8 cellular contexts compared by ENCODE assay signal in the genomic region with DNA sequence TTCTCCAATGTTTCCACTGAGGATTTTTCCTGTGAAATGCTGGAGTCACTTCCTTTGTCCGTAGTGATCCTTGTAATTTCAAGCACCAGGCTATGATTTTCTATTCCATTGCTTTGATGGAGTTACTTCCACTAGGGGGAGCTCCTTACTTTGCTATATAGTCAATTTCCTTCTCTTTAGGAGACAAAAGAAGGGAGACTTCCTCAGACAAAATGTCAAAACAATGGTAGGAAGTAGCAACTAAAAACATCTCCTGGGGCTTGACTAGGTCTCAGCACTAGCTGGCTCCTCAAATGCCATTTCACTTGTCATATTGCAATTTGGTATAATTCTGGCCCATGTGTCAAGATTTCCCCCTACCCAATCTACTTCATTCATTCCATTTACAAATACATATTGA. TPM values are rescaled to one million over a fixed set of nuclear protein-coding genes. Genes with fewer than 3 reads are reported as not detected.
DNase-seq lines count a peak whose midpoint lies in the region; ATAC-seq and TF ChIP-seq lines count a peak whose summit lies in the region.

No MANE protein-coding gene starts in this region.

- no peaks in the 10 kb centered on the region for H3K9me3 Mint-ChIP-seq in activated CD4-positive, alpha-beta T cell treated with anti-CD3 and anti-CD28 coated beads, Interleukin-2, amount 10 ng/mL, durations not matched to agents 24 days and 14 days

- no peaks in the 10 kb centered on the region for H3K4me1 ChIP-seq in parathyroid adenoma

- H3K9ac ChIP-seq in SK-N-MC (ENCODE audit: insufficient read length) (no peak overlapping the region), parathyroid adenoma (no peak overlapping the region)

- H3K36me3 ChIP-seq in SK-N-MC (ENCODE audit: insufficient read depth, low read length) (no peaks in the 10 kb centered on the region), parathyroid adenoma (ENCODE audit: control insufficient read depth, insufficient read depth, low read length) (no peaks in the 10 kb centered on the region)

- intact Hi-C loops in activated CD4-positive, alpha-beta T cell treated with anti-CD3 and anti-CD28 coated beads, Interleukin-2, amount 10 ng/mL, durations not matched to agents 24 days and 14 days (cut with micrococcal nuclease), result loop anchor here (1.0 to 2.0 kb wide), 2 partner anchors 161 to 219 kb away; no protein-coding TSS in a partner anchor

- DNase-seq in activated CD4-positive, alpha-beta T cell treated with anti-CD3 and anti-CD28 coated beads, Interleukin-2, amount 10 ng/mL, durations not matched to agents 24 days and 14 days, result peak; percentile 60
- no peak for DNase-seq in activated CD4-positive, alpha-beta T cell treated with anti-CD3 and anti-CD28 coated beads, Interleukin-2, amount 50 U/mL, for 1 hour
- DNase-seq in NB4 (ENCODE audit: low read depth) (peak; percentile 64), SK-N-MC (ENCODE audit: low read depth, low spot score) (peak; percentile 34), fibroblast of peridontal ligament (ENCODE audit: extremely low read depth) (peak; percentile 60)

- no peak for TF ChIP-seq POLR2A in NB4 (IDR thresholded peaks at IDR 0.05; ENCODE audit: extremely low read depth, insufficient read length)

- no peak overlapping the region for H2AFZ ChIP-seq in parathyroid adenoma

- no peaks in the 10 kb centered on the region for H3K36me3 Mint-ChIP-seq in activated CD4-positive, alpha-beta T cell treated with anti-CD3 and anti-CD28 coated beads, Interleukin-2, amount 10 ng/mL, durations not matched to agents 24 days and 14 days (ENCODE audit: low read depth)

- H3K4me1 Mint-ChIP-seq in activated CD4-positive, alpha-beta T cell treated with anti-CD3 and anti-CD28 coated beads, Interleukin-2, amount 10 ng/mL, durations not matched to agents 24 days and 14 days, result no peaks in the 10 kb centered on the region

- ATAC-seq in GM18858 (IDR thresholded peaks at IDR 0.05; ENCODE audit: unreplicated experiment) (no peak), HG03469 (IDR thresholded peaks at IDR 0.05; ENCODE audit: unreplicated experiment) (no peak)

- no peak overlapping the region for H3K4me3 Mint-ChIP-seq in activated CD4-positive, alpha-beta T cell treated with anti-CD3 and anti-CD28 coated beads, Interleukin-2, amount 10 ng/mL, durations not matched to agents 24 days and 14 days

- H3K9me3 ChIP-seq in SK-N-MC (ENCODE audit: low read depth, low read length) (no peaks in the 10 kb centered on the region), parathyroid adenoma (ENCODE audit: control insufficient read depth, low read length) (no peaks in the 10 kb centered on the region)

- H3K27ac ChIP-seq in SK-N-MC (no peak overlapping the region), parathyroid adenoma (no peak overlapping the region)

- no peak overlapping the region for H3K4me2 ChIP-seq in parathyroid adenoma (ENCODE audit: low read length)

- H3K27ac Mint-ChIP-seq in activated CD4-positive, alpha-beta T cell treated with anti-CD3 and anti-CD28 coated beads, Interleukin-2, amount 10 ng/mL, durations not matched to agents 24 days and 14 days, result no peak overlapping the region

- H3K4me3 ChIP-seq in NB4 (ENCODE audit: low read depth, low read length), result no peak overlapping the region
- no peak overlapping the region for H3K4me3 ChIP-seq in SK-N-MC
- H3K4me3 ChIP-seq in parathyroid adenoma (ENCODE audit: low read depth, low read length), result no peak overlapping the region

- TF ChIP-seq CTCF in NB4 (IDR thresholded peaks at IDR 0.05; ENCODE audit: low read depth, low read length) (peak; percentile 51), parathyroid adenoma (IDR thresholded peaks at IDR 0.05) (peak; percentile 58)

- peaks cover 5% of the 10 kb centered on the region for H3K27me3 Mint-ChIP-seq in activated CD4-positive, alpha-beta T cell treated with anti-CD3 and anti-CD28 coated beads, Interleukin-2, amount 10 ng/mL, durations not matched to agents 24 days and 14 days

- no peaks in the 10 kb centered on the region for H3K79me2 ChIP-seq in parathyroid adenoma

- H3K27me3 ChIP-seq in parathyroid adenoma (ENCODE audit: control insufficient read depth, insufficient read depth, low read length), result no peaks in the 10 kb centered on the region

RNA-seq across cellular contexts. Expression of a gene that starts 24.1 kb away (rescaled TPM):
- total RNA-seq in activated CD4-positive, alpha-beta T cell treated with anti-CD3 and anti-CD28 coated beads, Interleukin-2, amount 10 ng/mL, durations not matched to agents 24 days and 14 days, result not detected in 2 replicates
